In genomic region chr1:216670118-216670870, GRCh38 we compare ENCODE assay signal across 12 cellular contexts. TPM values are rescaled to one million over a fixed set of nuclear protein-coding genes. Genes with fewer than 3 reads are reported as not detected.
DNase-seq lines count a peak whose midpoint lies in the region; ATAC-seq and TF ChIP-seq lines count a peak whose summit lies in the region.
"Had no signal": no experiment of that assay in that cellular context is flagged by ENCODE, and none has a peak within 500 bp of the region (broad histone marks: within the 10 kb centered on the region; RNA-seq: fewer than 3 reads in every experiment).

No MANE protein-coding gene starts in this region.

- H3K36me3 Mint-ChIP-seq in WTC11 = no peaks in the 10 kb centered on the region
- H3K36me3 Mint-ChIP-seq: CD4-positive, CD25-positive, alpha-beta regulatory T cell had no signal

- H3K27me3 Mint-ChIP-seq in WTC11 (ENCODE audit: low read depth) = no peaks in the 10 kb centered on the region
- H3K27me3 Mint-ChIP-seq in stimulated activated naive CD8-positive, alpha-beta T cell treated with anti-CD3 and anti-CD28 coated beads, Interleukin-15, amount 100 ng/mL, for 72 hours = no peaks in the 10 kb centered on the region
- H3K27me3 Mint-ChIP-seq: CD4-positive, CD25-positive, alpha-beta regulatory T cell had no signal

- no peaks in the 10 kb centered on the region for H3K9me3 Mint-ChIP-seq in WTC11
- H3K9me3 Mint-ChIP-seq in stimulated activated naive CD8-positive, alpha-beta T cell treated with anti-CD3 and anti-CD28 coated beads, Interleukin-15, amount 100 ng/mL, for 72 hours = no peaks in the 10 kb centered on the region

- H3K27ac Mint-ChIP-seq in WTC11 = peak overlapping the region; percentile 63; the same call in 1 of the 2 replicates
- H3K27ac Mint-ChIP-seq in stimulated activated naive CD8-positive, alpha-beta T cell treated with anti-CD3 and anti-CD28 coated beads, Interleukin-15, amount 100 ng/mL, for 72 hours = no peak overlapping the region
- H3K27ac Mint-ChIP-seq: CD4-positive, CD25-positive, alpha-beta regulatory T cell had no signal

- peak; percentile 59 for DNase-seq in D341Med (ENCODE audit: low spot score)
- DNase-seq in LHCN-M2 (ENCODE audit: low read depth) = peak; percentile 2
- no peak for DNase-seq in WTC11 (ENCODE audit: low spot score)
- peak; percentile 10 for DNase-seq in iPS-NIHi11 (ENCODE audit: low spot score)
- no peak for DNase-seq in GF-D8 (lab: John Stamatoyannopoulos, UW)
- no peak for DNase-seq in effector CD4-positive, alpha-beta T cell
- no peak for DNase-seq in stimulated activated naive CD8-positive, alpha-beta T cell treated with anti-CD3 and anti-CD28 coated beads, Interleukin-15, amount 100 ng/mL, for 72 hours
- no peak for DNase-seq in Kasumi-1 (lab: John Stamatoyannopoulos, UW)
- DNase-seq: activated CD4-positive, alpha-beta T cell treated with anti-CD3 and anti-CD28 coated beads, Interleukin-2, amount 50 U/mL, for 4 hours; CD4-positive, CD25-positive, alpha-beta regulatory T cell; NCI-H526; stimulated activated CD8-positive, alpha-beta memory T cell treated with anti-CD3 and anti-CD28 coated beads, Interleukin-4, amount 100 ng/mL, for 48 hours had no signal

- H3K4me1 Mint-ChIP-seq in WTC11 = no peaks in the 10 kb centered on the region
- no peaks in the 10 kb centered on the region for H3K4me1 Mint-ChIP-seq in stimulated activated naive CD8-positive, alpha-beta T cell treated with anti-CD3 and anti-CD28 coated beads, Interleukin-15, amount 100 ng/mL, for 72 hours
- H3K4me1 Mint-ChIP-seq: CD4-positive, CD25-positive, alpha-beta regulatory T cell had no signal

- CTCF ChIA-PET in WTC11 (lab: Charles Lee) = no interaction called here

- H3K4me3 Mint-ChIP-seq in WTC11 = no peak overlapping the region
- no peak overlapping the region for H3K4me3 Mint-ChIP-seq in stimulated activated naive CD8-positive, alpha-beta T cell treated with anti-CD3 and anti-CD28 coated beads, Interleukin-15, amount 100 ng/mL, for 72 hours
- H3K4me3 Mint-ChIP-seq: CD4-positive, CD25-positive, alpha-beta regulatory T cell had no signal

- POLR2A ChIA-PET in WTC11 (lab: Charles Lee) = no interaction called here

- peak; percentile 97 for ATAC-seq in WTC11
- ATAC-seq in stimulated activated naive CD8-positive, alpha-beta T cell treated with anti-CD3 and anti-CD28 coated beads, Interleukin-15, amount 100 ng/mL, for 72 hours = no peak

- 0 out of 2 replicates have a peak, but pooled peaks have one; percentile 12 for TF ChIP-seq CTCF in WTC11 (IDR thresholded peaks at IDR 0.05)

TF ChIP-seq in WTC11, 78 proteins besides CTCF, POLR2A, EP300 and RAD21:
- no peak for TF ChIP-seq ZNF425 (CRISPR knock-in tag; conservative IDR thresholded peaks at IDR 0.05)
- no peak for TF ChIP-seq TEAD4 (CRISPR knock-in tag; IDR thresholded peaks at IDR 0.05)
- 0 out of 2 replicates have a peak, but pooled peaks have one; percentile 26 for TF ChIP-seq MAX (CRISPR knock-in tag; IDR thresholded peaks at IDR 0.05)
- TF ChIP-seq GABPB1 (CRISPR knock-in tag; IDR thresholded peaks at IDR 0.05) = 0 out of 2 replicates have a peak, but pooled peaks have one; percentile 21
- no peak for TF ChIP-seq AR (CRISPR knock-in tag; IDR thresholded peaks at IDR 0.05)
- TF ChIP-seq ZBTB21 (CRISPR knock-in tag; IDR thresholded peaks at IDR 0.05; ENCODE audit: borderline replicate concordance) = no peak
- TF ChIP-seq ZNF317 (CRISPR knock-in tag; IDR thresholded peaks at IDR 0.05; ENCODE audit: borderline replicate concordance, low read depth) = no peak
- TF ChIP-seq ERG (CRISPR knock-in tag; IDR thresholded peaks at IDR 0.05) = no peak
- TF ChIP-seq E2F1 (CRISPR knock-in tag; IDR thresholded peaks at IDR 0.05) = no peak
- TF ChIP-seq CDX4 (CRISPR knock-in tag; IDR thresholded peaks at IDR 0.05; ENCODE audit: borderline replicate concordance) = no peak
- TF ChIP-seq ZNF512 (CRISPR knock-in tag; IDR thresholded peaks at IDR 0.05; ENCODE audit: borderline replicate concordance) = no peak

RNA-seq across cellular contexts. Expression of gene ESRRG, which starts 52.9 kb away (rescaled TPM):
- total RNA-seq in LHCN-M2 (2014; rRNA removed) (0.23 TPM in 1 of 2 replicates, not detected in the other), WTC11 (2021) (1.8 to 2.3 TPM (median 2.2 TPM) in 3 replicates)
- polyA plus RNA-seq in LHCN-M2 (2012) = 0.06 TPM
- total RNA-seq: CD4-positive, CD25-positive, alpha-beta regulatory T cell had no signal
- polyA plus RNA-seq: CD4-positive, CD25-positive, alpha-beta regulatory T cell had no signal

Comparison
In these comparisons a context has a peak if more than half of its experiments do, and no peak if none do; other contexts are left out.
1. DNase-seq: peak in D341Med (single experiment), LHCN-M2 (single experiment) and iPS-NIHi11 (single experiment); none in WTC11 (single experiment), GF-D8 (single experiment), effector CD4-positive, alpha-beta T cell (single experiment), stimulated activated naive CD8-positive, alpha-beta T cell treated with anti-CD3 and anti-CD28 coated beads, Interleukin-15, amount 100 ng/mL, for 72 hours (0 of 2) and Kasumi-1 (0 of 2).